ENCODE assay signal across 27 cellular contexts in genomic region chr9:98933185-98933584, GRCh38. TPM values are rescaled to one million over a fixed set of nuclear protein-coding genes. Genes with fewer than 3 reads are reported as not detected.
"Had no signal": no experiment of that assay in that cellular context is flagged by ENCODE, and none has a peak within 500 bp of the region (broad histone marks: within the 10 kb centered on the region; RNA-seq: fewer than 3 reads in every experiment).

No MANE protein-coding gene starts in this region.

- H3K4me3 Mint-ChIP-seq: naive thymus-derived CD8-positive, alpha-beta T cell; nephron; neural crest cell; stimulated activated naive B cell treated with anti-CD40 and anti-IgM and Interleukin-4, amounts not matched to agents 10 μg/mL and 1 μg/mL and 100 μg/mL, for 72 hours; stimulated activated naive CD8-positive, alpha-beta T cell treated with anti-CD3 and anti-CD28 coated beads, Interleukin-15, Interleukin-2, amounts not matched to agents 100 ng/mL and 50 ng/mL, for 24 hours; type B pancreatic cell had no signal

- H3K36me3 Mint-ChIP-seq: naive thymus-derived CD8-positive, alpha-beta T cell; stimulated activated naive B cell treated with anti-CD40 and anti-IgM and Interleukin-4, amounts not matched to agents 10 μg/mL and 1 μg/mL and 100 μg/mL, for 72 hours; type B pancreatic cell had no signal

- H3K27ac Mint-ChIP-seq: naive thymus-derived CD8-positive, alpha-beta T cell; stimulated activated naive B cell treated with anti-CD40 and anti-IgM and Interleukin-4, amounts not matched to agents 10 μg/mL and 1 μg/mL and 100 μg/mL, for 72 hours; stimulated activated naive CD8-positive, alpha-beta T cell treated with anti-CD3 and anti-CD28 coated beads, Interleukin-15, Interleukin-2, amounts not matched to agents 100 ng/mL and 50 ng/mL, for 24 hours; type B pancreatic cell had no signal

- H3K27ac ChIP-seq: left lung, lower lobe of right lung, pancreas, prostate gland, skin epidermis, tibial nerve, uterus had no signal

- H3K4me3 ChIP-seq: left lung, lower lobe of right lung, pancreas, prostate gland, skin epidermis, tibial nerve, uterus had no signal

- H3K4me1 ChIP-seq: left lung, lower lobe of right lung, prostate gland, uterus had no signal

- H3K9me3 ChIP-seq: left lung, lower lobe of right lung, pancreas, prostate gland, tibial nerve, uterus had no signal

- ATAC-seq: left colon; left lung; lower lobe of right lung; naive thymus-derived CD8-positive, alpha-beta T cell; pancreas; right cardiac atrium; stimulated activated naive B cell treated with anti-CD40 and anti-IgM and Interleukin-4, amounts not matched to agents 10 μg/mL and 1 μg/mL and 100 μg/mL, for 72 hours had no signal

- H3K36me3 ChIP-seq: left lung, lower lobe of right lung, pancreas, prostate gland, tibial nerve, uterus had no signal

- H3K9me3 Mint-ChIP-seq: naive thymus-derived CD8-positive, alpha-beta T cell; nephron; neural crest cell; stimulated activated naive B cell treated with anti-CD40 and anti-IgM and Interleukin-4, amounts not matched to agents 10 μg/mL and 1 μg/mL and 100 μg/mL, for 72 hours; stimulated activated naive CD8-positive, alpha-beta T cell treated with anti-CD3 and anti-CD28 coated beads, Interleukin-15, Interleukin-2, amounts not matched to agents 100 ng/mL and 50 ng/mL, for 24 hours; type B pancreatic cell had no signal

- H3K4me1 Mint-ChIP-seq: naive thymus-derived CD8-positive, alpha-beta T cell had no signal

- H3K27me3 ChIP-seq: left lung, pancreas, tibial nerve, uterus had no signal

- DNase-seq: hippocampal formation; kidney; left colon; left lung; lower lobe of right lung; mammary epithelial cell; mesenchymal stem cell; naive thymus-derived CD8-positive, alpha-beta T cell; nucleus accumbens; pancreas; posterior cingulate gyrus; retina; right cardiac atrium; stimulated activated CD4-positive, alpha-beta T cell treated with anti-CD3 and anti-CD28 coated beads, Interleukin-12 subunit alpha, Interleukin-12 subunit beta, amount 100 ng/mL, for 4 hours; stimulated activated CD4-positive, alpha-beta T cell treated with anti-CD3 and anti-CD28 coated beads, Interleukin-15, amount 100 ng/mL, for 24 hours; stimulated activated CD4-positive, alpha-beta T cell treated with anti-CD3 and anti-CD28 coated beads, Interleukin-2, amount 100 ng/mL, for 24 hours; stimulated activated CD4-positive, alpha-beta T cell treated with anti-CD3 and anti-CD28 coated beads, Interleukin-4, amount 100 ng/mL, for 1 hour; stimulated activated naive B cell treated with anti-CD40 and anti-IgM and Interleukin-4, amounts not matched to agents 10 μg/mL and 1 μg/mL and 100 μg/mL, for 72 hours; substantia nigra; uterus had no signal

RNA-seq across cellular contexts. Expression of gene COL15A1, which starts 10.5 kb away (rescaled TPM):
- total RNA-seq: naive thymus-derived CD8-positive, alpha-beta T cell had no signal
- polyA plus RNA-seq: mammary epithelial cell; naive thymus-derived CD8-positive, alpha-beta T cell had no signal
